Comparison of ENCODE assay signal across 8 cellular contexts in the genomic region with DNA sequence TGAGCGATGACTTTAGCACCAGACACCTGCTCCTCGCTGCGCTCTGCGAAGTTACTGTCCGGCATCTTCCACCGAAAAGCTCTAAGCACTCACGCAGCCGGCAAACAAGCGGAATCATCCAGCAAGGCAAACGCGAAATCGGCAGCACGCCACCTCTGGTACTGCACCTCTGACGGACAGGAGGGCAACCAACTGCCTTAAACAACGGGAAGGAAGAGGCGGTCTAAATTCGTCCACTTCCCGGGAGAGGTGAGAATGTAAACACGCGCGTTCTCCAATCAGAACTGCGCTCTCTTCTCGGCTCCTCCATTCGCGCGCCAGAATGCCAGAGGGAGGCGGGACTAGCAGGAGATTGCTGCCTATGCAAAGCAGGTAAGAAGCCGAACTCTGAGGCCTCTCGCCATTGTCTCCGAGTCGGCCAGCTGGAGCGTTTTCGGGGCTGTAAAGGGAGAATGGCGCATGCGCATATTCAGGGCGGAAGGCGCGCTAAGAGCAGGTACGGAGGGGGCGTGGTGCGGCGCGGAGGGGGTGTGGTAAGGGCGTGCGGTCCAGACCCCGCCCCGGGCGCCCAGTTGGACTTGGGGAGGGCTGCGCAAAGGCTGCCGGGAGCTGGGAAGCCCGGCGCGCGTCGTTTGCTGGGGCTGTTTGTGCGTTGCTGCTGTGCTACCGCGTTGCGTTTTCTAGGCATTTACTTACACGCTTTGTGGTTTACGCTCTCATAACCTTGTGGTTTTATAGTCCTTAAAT. TPM values are rescaled to one million over a fixed set of nuclear protein-coding genes. Genes with fewer than 3 reads are reported as not detected.
DNase-seq lines count a peak whose midpoint lies in the region; ATAC-seq, FAIRE-seq and TF ChIP-seq lines count a peak whose summit lies in the region.

A gene with protein sequence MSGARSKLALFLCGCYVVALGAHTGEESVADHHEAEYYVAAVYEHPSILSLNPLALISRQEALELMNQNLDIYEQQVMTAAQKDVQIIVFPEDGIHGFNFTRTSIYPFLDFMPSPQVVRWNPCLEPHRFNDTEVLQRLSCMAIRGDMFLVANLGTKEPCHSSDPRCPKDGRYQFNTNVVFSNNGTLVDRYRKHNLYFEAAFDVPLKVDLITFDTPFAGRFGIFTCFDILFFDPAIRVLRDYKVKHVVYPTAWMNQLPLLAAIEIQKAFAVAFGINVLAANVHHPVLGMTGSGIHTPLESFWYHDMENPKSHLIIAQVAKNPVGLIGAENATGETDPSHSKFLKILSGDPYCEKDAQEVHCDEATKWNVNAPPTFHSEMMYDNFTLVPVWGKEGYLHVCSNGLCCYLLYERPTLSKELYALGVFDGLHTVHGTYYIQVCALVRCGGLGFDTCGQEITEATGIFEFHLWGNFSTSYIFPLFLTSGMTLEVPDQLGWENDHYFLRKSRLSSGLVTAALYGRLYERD (plus strand): TSS at position 347 of the 747 bp plus-strand sequence. CDS start 33,695 bp downstream, outside the sequence.
A gene (minus strand): TSS at position 171 of the 747 bp plus-strand sequence. CDS start 106 bp downstream, at position 65.

- peak within 1 kb of the TSS; percentile 99 for H3K4me2 ChIP-seq in keratinocyte (ENCODE audit: control insufficient read depth, extremely low read depth, insufficient read depth, low read depth, low read length)

- peak within 1 kb of the TSS; percentile 69 to 85 (median 72) for H3K4me3 ChIP-seq in keratinocyte (ENCODE audit: control insufficient read depth in 2 of 3, extremely low read depth in 1 of 3, insufficient read depth in 2 of 3, low read depth in 1 of 3, low read length in 3 of 3)

- no peaks in the 10 kb centered on the region for H3K9me3 ChIP-seq in keratinocyte (ENCODE audit: control insufficient read depth, low read depth, low read length)

- H3K79me2 ChIP-seq in keratinocyte (ENCODE audit: control insufficient read depth, insufficient read depth, low read length), result peaks cover 13% of the 10 kb centered on the region

- peaks cover 15% of the 10 kb centered on the region for H3K4me1 ChIP-seq in keratinocyte (ENCODE audit: control insufficient read depth, extremely low read depth, insufficient read depth, low read length)

- peak within 1 kb of the TSS; percentile 95 for H3K27ac ChIP-seq in keratinocyte (ENCODE audit: control insufficient read depth, insufficient read depth, low read length)

- H3K9me1 ChIP-seq in keratinocyte (ENCODE audit: control insufficient read depth, extremely low read depth, insufficient read depth, low read length), result no peaks in the 10 kb centered on the region

- dilution Hi-C loops in keratinocyte (cut with MboI; ENCODE audit: extremely low pct_ligation_motif_present, low sequenced_read_pairs), result no loop called here

- peaks cover 2 to 4% of the 10 kb centered on the region in 2 experiments for H3K36me3 ChIP-seq in keratinocyte (ENCODE audit: control insufficient read depth in 2 of 2, extremely low read depth in 1 of 2, insufficient read depth in 2 of 2, low read length in 2 of 2)

- H2AFZ ChIP-seq in keratinocyte (ENCODE audit: control insufficient read depth, low read length), result peak within 1 kb of the TSS; percentile 100

- TF ChIP-seq CTCF in keratinocyte (optimal IDR thresholded peaks at IDR 0.05 in 1 of 3, IDR thresholded peaks at IDR 0.05 in 1 of 3, conservative IDR thresholded peaks at IDR 0.05 in 1 of 3; ENCODE audit: extremely low read depth in 1 of 3, insufficient read depth in 2 of 3, low read length in 3 of 3), result peak; percentile 29 to 48 (median 37)

- peak within 1 kb of the TSS; percentile 84 for H3K9ac ChIP-seq in keratinocyte (ENCODE audit: control insufficient read depth, extremely low read depth, insufficient read depth, low read length)

- peak; percentile 89 for FAIRE-seq in keratinocyte (lab: Jason Lieb, UNC)

- no peaks in the 10 kb centered on the region for H3K27me3 ChIP-seq in keratinocyte (ENCODE audit: control insufficient read depth, extremely low read depth, insufficient read depth, low read length)

- no peaks in the 10 kb centered on the region for H4K20me1 ChIP-seq in keratinocyte (ENCODE audit: control insufficient read depth, extremely low read depth, insufficient read depth, low read length)

- peak; percentile 96 for ATAC-seq in GM18868 (IDR thresholded peaks at IDR 0.05; ENCODE audit: unreplicated experiment)
- peak; percentile 89 for ATAC-seq in HG03097 (IDR thresholded peaks at IDR 0.05; ENCODE audit: low FRiP score, unreplicated experiment)

- peak; percentile 97 to 100 (median 99) for DNase-seq in T-helper 2 cell
- peak; percentile 99 for DNase-seq in central memory CD4-positive, alpha-beta T cell
- peak; percentile 93 for DNase-seq in keratinocyte (ENCODE audit: low read depth, low spot score)
- DNase-seq in stimulated activated CD4-positive, alpha-beta T cell treated with anti-CD3 and anti-CD28 coated beads, Interleukin-1b, Interleukin-23, amount 100 ng/mL, for 1 hour (ENCODE audit: low read depth in 2 of 2), result peak; percentile 95 to 99
- DNase-seq in GDM1 (lab: John Stamatoyannopoulos, UW), result no peak
- DNase-seq in NCI-H2171 (lab: John Stamatoyannopoulos, UW), result no peak

RNA-seq across cellular contexts. Expression of the first gene that starts in this region (rescaled TPM):
- polyA plus RNA-seq in keratinocyte, result 12.0 to 18.5 TPM (median 14.1 TPM) in 3 replicates
- polyA plus RNA-seq in keratinocyte (2011; ENCODE audit: low read depth), result 3.3 TPM
- 6.0 and 6.9 TPM in 2 replicates for polyA plus RNA-seq in keratinocyte (2011; cell fraction: cytosol; rRNA removed)
- polyA plus RNA-seq in keratinocyte (2011; cell fraction: nucleus; rRNA removed), result 21.6 and 22.4 TPM in 2 replicates
- 8.5 and 8.9 TPM in 2 replicates for polyA plus RNA-seq in keratinocyte (2012; ENCODE audit: low replicate concordance)
- polyA minus RNA-seq in keratinocyte, result 11.5 to 17.0 TPM (median 13.6 TPM) in 3 replicates
- 5.9 TPM for polyA minus RNA-seq in keratinocyte (2011; cell fraction: cytosol; rRNA and poly(A)+ RNA removed)
- polyA minus RNA-seq in keratinocyte (2011; cell fraction: nucleus; rRNA and poly(A)+ RNA removed), result 20.4 and 33.4 TPM in 2 replicates

RNA-seq across cellular contexts. Expression of the second gene that starts in this region (rescaled TPM):
- 17.1 to 23.1 TPM (median 22.9 TPM) in 3 replicates for polyA plus RNA-seq in keratinocyte
- polyA plus RNA-seq in keratinocyte (2011; ENCODE audit: low read depth), result 8.2 TPM
- 13.5 and 20.6 TPM in 2 replicates for polyA plus RNA-seq in keratinocyte (2011; cell fraction: cytosol; rRNA removed)
- 15.3 and 17.7 TPM in 2 replicates for polyA plus RNA-seq in keratinocyte (2011; cell fraction: nucleus; rRNA removed)
- 8.6 and 15.1 TPM in 2 replicates for polyA plus RNA-seq in keratinocyte (2012; ENCODE audit: low replicate concordance)
- 22.0 to 22.7 TPM (median 22.3 TPM) in 3 replicates for polyA minus RNA-seq in keratinocyte
- polyA minus RNA-seq in keratinocyte (2011; cell fraction: cytosol; rRNA and poly(A)+ RNA removed), result 19.0 TPM
- polyA minus RNA-seq in keratinocyte (2011; cell fraction: nucleus; rRNA and poly(A)+ RNA removed), result 15.1 and 29.2 TPM in 2 replicates

Comparison
In these comparisons a context has a peak if more than half of its experiments do, and no peak if none do; other contexts are left out.
1. DNase-seq: peak in T-helper 2 cell (5 of 5), central memory CD4-positive, alpha-beta T cell (single experiment), keratinocyte (single experiment) and stimulated activated CD4-positive, alpha-beta T cell treated with anti-CD3 and anti-CD28 coated beads, Interleukin-1b, Interleukin-23, amount 100 ng/mL, for 1 hour (2 of 2); none in GDM1 (single experiment) and NCI-H2171 (single experiment).